8 cellular contexts compared by ENCODE assay signal in genomic region chr11:76371170-76371569, GRCh38. TPM values are rescaled to one million over a fixed set of nuclear protein-coding genes. Genes with fewer than 3 reads are reported as not detected.
DNase-seq lines count a peak whose midpoint lies in the region; ATAC-seq and TF ChIP-seq lines count a peak whose summit lies in the region.

No MANE protein-coding gene starts in this region.

- peaks cover 40 to 79% of the 10 kb centered on the region in 2 donors for H3K4me1 Mint-ChIP-seq in stimulated activated naive B cell treated with anti-CD40 and anti-IgM and Interleukin-4, amounts not matched to agents 10 μg/mL and 1 μg/mL and 100 μg/mL, for 72 hours

- no peaks in the 10 kb centered on the region for H3K36me3 ChIP-seq in tibial nerve

- no peaks in the 10 kb centered on the region for H3K9me3 ChIP-seq in tibial nerve

- H3K27ac ChIP-seq in 22Rv1 (peak overlapping the region; percentile 48), tibial nerve (peak overlapping the region in 1 of 4 donors; percentile 3)

- peak overlapping the region; percentile 43 to 71 for H3K4me3 Mint-ChIP-seq in stimulated activated naive B cell treated with anti-CD40 and anti-IgM and Interleukin-4, amounts not matched to agents 10 μg/mL and 1 μg/mL and 100 μg/mL, for 72 hours

- TF ChIP-seq POLR2A in tibial nerve (IDR thresholded peaks at IDR 0.05): no peak

- WGBS in tibial nerve, 2 donors: 35% methylated on average over 3 of the region's 3 CpGs

- H3K27me3 Mint-ChIP-seq in stimulated activated naive B cell treated with anti-CD40 and anti-IgM and Interleukin-4, amounts not matched to agents 10 μg/mL and 1 μg/mL and 100 μg/mL, for 72 hours: no peaks in the 10 kb centered on the region

- no peak overlapping the region for H3K4me3 ChIP-seq in tibial nerve

- DNase-seq in OCI-M1 (lab: John Stamatoyannopoulos, UW): peak; percentile 56
- peak; percentile 86 for DNase-seq in dermis blood vessel endothelial cell
- DNase-seq in stimulated activated naive B cell treated with anti-CD40 and anti-IgM and Interleukin-4, amounts not matched to agents 10 μg/mL and 1 μg/mL and 100 μg/mL, for 72 hours: peak; percentile 17
- no peak for DNase-seq in tibial nerve (ENCODE audit: low spot score in 2 of 2)
- DNase-seq in KG1 (lab: John Stamatoyannopoulos, UW): no peak

- H3K27me3 ChIP-seq in tibial nerve: no peaks in the 10 kb centered on the region

- peaks cover 0 to 39% (median 4%) of the 10 kb centered on the region in 4 donors for H3K4me1 ChIP-seq in tibial nerve

- peak; percentile 62 for ATAC-seq in GM18907 (IDR thresholded peaks at IDR 0.05; ENCODE audit: unreplicated experiment)
- peak; percentile 95 to 98 for ATAC-seq in stimulated activated naive B cell treated with anti-CD40 and anti-IgM and Interleukin-4, amounts not matched to agents 10 μg/mL and 1 μg/mL and 100 μg/mL, for 72 hours (replicated peaks)
- ATAC-seq in HG03097 (IDR thresholded peaks at IDR 0.05; ENCODE audit: low FRiP score, unreplicated experiment): no peak

- H3K9me3 Mint-ChIP-seq in stimulated activated naive B cell treated with anti-CD40 and anti-IgM and Interleukin-4, amounts not matched to agents 10 μg/mL and 1 μg/mL and 100 μg/mL, for 72 hours: no peaks in the 10 kb centered on the region

- peaks cover 5 to 9% of the 10 kb centered on the region in 2 donors for H3K36me3 Mint-ChIP-seq in stimulated activated naive B cell treated with anti-CD40 and anti-IgM and Interleukin-4, amounts not matched to agents 10 μg/mL and 1 μg/mL and 100 μg/mL, for 72 hours

- H3K27ac Mint-ChIP-seq in stimulated activated naive B cell treated with anti-CD40 and anti-IgM and Interleukin-4, amounts not matched to agents 10 μg/mL and 1 μg/mL and 100 μg/mL, for 72 hours: peak overlapping the region; percentile 85

- TF ChIP-seq EP300 in tibial nerve (IDR thresholded peaks at IDR 0.05): no peak

- TF ChIP-seq CTCF in 22Rv1 (IDR thresholded peaks at IDR 0.05) (no peak), tibial nerve (IDR thresholded peaks at IDR 0.05) (no peak)

RNA-seq across cellular contexts. Expression of gene THAP12, which starts 9.8 kb away (rescaled TPM):
- 48.8 and 49.0 TPM in 2 replicates for total RNA-seq in dermis blood vessel endothelial cell
- 10 to 100 TPM; 30.4 to 42.6 (median 35.7) TPM for total RNA-seq in tibial nerve

RNA-seq across cellular contexts. Expression of gene GVQW3, which starts 10.0 kb away (rescaled TPM):
- total RNA-seq in dermis blood vessel endothelial cell (0.65 and 0.68 TPM in 2 replicates), tibial nerve (1 to 10 TPM; 1.8 to 8.1 (median 2.2) TPM)

Comparison
In these comparisons a context has a peak if more than half of its experiments do, and no peak if none do; other contexts are left out.
1. DNase-seq: peak in OCI-M1 (single experiment), dermis blood vessel endothelial cell (single experiment) and stimulated activated naive B cell treated with anti-CD40 and anti-IgM and Interleukin-4, amounts not matched to agents 10 μg/mL and 1 μg/mL and 100 μg/mL, for 72 hours (single experiment); none in tibial nerve (0 of 2) and KG1 (single experiment).